Comparison of ENCODE assay signal across 13 cellular contexts in genomic region chr19:11208526-11209471, GRCh38. TPM values are rescaled to one million over a fixed set of nuclear protein-coding genes. Genes with fewer than 3 reads are reported as not detected.
DNase-seq lines count a peak whose midpoint lies in the region; ATAC-seq and TF ChIP-seq lines count a peak whose summit lies in the region.
"Had no signal": no experiment of that assay in that cellular context is flagged by ENCODE, and none has a peak within 500 bp of the region (broad histone marks: within the 10 kb centered on the region; RNA-seq: fewer than 3 reads in every experiment).

No MANE protein-coding gene starts in this region.

- CTCF ChIA-PET in activated CD8-positive, alpha-beta memory T cell treated with anti-CD3 and anti-CD28 coated beads, Interleukin-2, amount 10 ng/mL, durations not matched to agents 7 days and 5 days (lab: Charles Lee), result interaction anchor here (0.7 to 1.9 kb wide), 2 partner anchors 79 to 272 kb away, joined by 4 read pairs; no protein-coding TSS in a partner anchor

- peaks cover 5% of the 10 kb centered on the region for H3K36me3 Mint-ChIP-seq in activated CD8-positive, alpha-beta memory T cell treated with anti-CD3 and anti-CD28 coated beads, Interleukin-2, amount 10 ng/mL, durations not matched to agents 7 days and 5 days

- ATAC-seq in activated CD8-positive, alpha-beta memory T cell treated with anti-CD3 and anti-CD28 coated beads, Interleukin-2, amount 10 ng/mL, durations not matched to agents 7 days and 5 days, result peak; percentile 37
- peak; percentile 43 for ATAC-seq in SK-N-SH treated with all-trans-retinoic acid at 6 μM for 48 hours
- ATAC-seq in omental fat pad (ENCODE audit: low FRiP score), result peak; percentile 19

- no peak overlapping the region for H3K27ac Mint-ChIP-seq in activated CD8-positive, alpha-beta memory T cell treated with anti-CD3 and anti-CD28 coated beads, Interleukin-2, amount 10 ng/mL, durations not matched to agents 7 days and 5 days

- 82 to 89% methylated on average over 36 to 40 of the region's 40 CpGs for WGBS in lower leg skin, 2 donors

- no peaks in the 10 kb centered on the region for H3K4me1 Mint-ChIP-seq in activated CD8-positive, alpha-beta memory T cell treated with anti-CD3 and anti-CD28 coated beads, Interleukin-2, amount 10 ng/mL, durations not matched to agents 7 days and 5 days

- H3K4me3 Mint-ChIP-seq in activated CD8-positive, alpha-beta memory T cell treated with anti-CD3 and anti-CD28 coated beads, Interleukin-2, amount 10 ng/mL, durations not matched to agents 7 days and 5 days, result no peak overlapping the region

- intact Hi-C loops in lower leg skin (cut with DNase I; ENCODE audit: low total_unique reads), result loop anchor here (10.0 kb wide), 1 partner anchor 84 kb away; no protein-coding TSS in a partner anchor

- no peak for TF ChIP-seq CTCF in omental fat pad (IDR thresholded peaks at IDR 0.05)
- TF ChIP-seq CTCF in lower leg skin (IDR thresholded peaks at IDR 0.05), result no peak

- no peak for DNase-seq in activated CD8-positive, alpha-beta memory T cell treated with anti-CD3 and anti-CD28 coated beads, Interleukin-2, amount 10 ng/mL, durations not matched to agents 7 days and 5 days
- DNase-seq in activated CD8-positive, alpha-beta memory T cell treated with anti-CD3 and anti-CD28 coated beads, Interleukin-2, amount 50 U/mL, for 4 hours, result no peak
- DNase-seq in omental fat pad (ENCODE audit: low spot score), result no peak
- no peak for DNase-seq in glomerular visceral epithelial cell (ENCODE audit: extremely low spot score)
- DNase-seq in lower leg skin (ENCODE audit: low spot score in 2 of 2), result no peak
- DNase-seq: aorta; colonic mucosa; MM.1S; NCI-H2171; posterior cingulate gyrus; stimulated activated CD4-positive, alpha-beta T cell treated with anti-CD3 and anti-CD28 coated beads, Interleukin-12 subunit alpha, Interleukin-12 subunit beta, amount 100 ng/mL, for 4 hours; T1000 had no signal

- no peak for TF ChIP-seq POLR2A in lower leg skin (IDR thresholded peaks at IDR 0.05)

- H3K27me3 Mint-ChIP-seq in activated CD8-positive, alpha-beta memory T cell treated with anti-CD3 and anti-CD28 coated beads, Interleukin-2, amount 10 ng/mL, durations not matched to agents 7 days and 5 days, result peaks cover 3% of the 10 kb centered on the region

- H3K9me3 Mint-ChIP-seq in activated CD8-positive, alpha-beta memory T cell treated with anti-CD3 and anti-CD28 coated beads, Interleukin-2, amount 10 ng/mL, durations not matched to agents 7 days and 5 days (ENCODE audit: low read depth), result peaks cover 8% of the 10 kb centered on the region

- no peak overlapping the region for H3K4me3 ChIP-seq in lower leg skin (ENCODE audit: low read depth, poor library complexity, severe bottlenecking)
- H3K4me3 ChIP-seq: colonic mucosa had no signal

TF ChIP-seq in SK-N-SH treated with all-trans-retinoic acid at 6 μM for 48 hours, 23 proteins besides CTCF, POLR2A, EP300 and RAD21:
- TF ChIP-seq PPARA (CRISPR knock-in tag; IDR thresholded peaks at IDR 0.05; ENCODE audit: borderline replicate concordance) (no peak), ISL1 (CRISPR knock-in tag; IDR thresholded peaks at IDR 0.05) (no peak), ZNF565 (CRISPR knock-in tag; conservative IDR thresholded peaks at IDR 0.05; ENCODE audit: low read depth) (no peak), SNAI2 (CRISPR knock-in tag; IDR thresholded peaks at IDR 0.05) (no peak), TCF4 (CRISPR knock-in tag; IDR thresholded peaks at IDR 0.05; ENCODE audit: borderline replicate concordance) (no peak), POU6F1 (CRISPR knock-in tag; IDR thresholded peaks at IDR 0.05; ENCODE audit: borderline replicate concordance, low read depth) (no peak)

RNA-seq across cellular contexts. Expression of gene KANK2, which starts 11.5 kb away (rescaled TPM):
- total RNA-seq in activated CD8-positive, alpha-beta memory T cell treated with anti-CD3 and anti-CD28 coated beads, Interleukin-2, amount 10 ng/mL, durations not matched to agents 7 days and 5 days, result 1 to 10 TPM; 1.8 to 2.3 TPM
- total RNA-seq in omental fat pad (100 to 1,000 TPM; 177 to 383 (median 325) TPM), lower leg skin (100 to 1,000 TPM in 1 of 4 donors, 10 to 100 TPM in 3; 28.7 to 117 (median 77.7) TPM)

RNA-seq across cellular contexts. Expression of gene ANGPTL8, which starts 30.6 kb away (rescaled TPM):
- total RNA-seq in activated CD8-positive, alpha-beta memory T cell treated with anti-CD3 and anti-CD28 coated beads, Interleukin-2, amount 10 ng/mL, durations not matched to agents 7 days and 5 days, result not detected
- total RNA-seq in omental fat pad (1 to 10 TPM; 1.2 to 4.7 (median 2.9) TPM), lower leg skin (not detected)
- total RNA-seq: aorta, colonic mucosa had no signal

RNA-seq across cellular contexts. Expression of gene SPC24, which starts 53.2 kb away (rescaled TPM):
- total RNA-seq in activated CD8-positive, alpha-beta memory T cell treated with anti-CD3 and anti-CD28 coated beads, Interleukin-2, amount 10 ng/mL, durations not matched to agents 7 days and 5 days, result 10 to 100 TPM; 62.8 to 85.5 TPM
- total RNA-seq in omental fat pad (1 to 10 TPM; 1.2 to 2.8 (median 1.5) TPM), lower leg skin (1 to 10 TPM in 2 of 4 donors, under 1 TPM in 2; 0.17 to 8.5 (median 0.82) TPM)

RNA-seq across cellular contexts. Expression of gene DOCK6, which starts 53.5 kb away (rescaled TPM):
- total RNA-seq in activated CD8-positive, alpha-beta memory T cell treated with anti-CD3 and anti-CD28 coated beads, Interleukin-2, amount 10 ng/mL, durations not matched to agents 7 days and 5 days, result under 1 TPM; 0.58 to 0.70 TPM
- 100 to 1,000 TPM in 1 of 4 donors, 10 to 100 TPM in 3; 17.1 to 109 (median 41.4) TPM for total RNA-seq in omental fat pad
- 100 to 1,000 TPM in 1 of 4 donors, 10 to 100 TPM in 3; 63.4 to 102 (median 65.6) TPM for total RNA-seq in lower leg skin

Comparison
In these comparisons a context has a peak if more than half of its experiments do, and no peak if none do; other contexts are left out.
1. RNA of gene KANK2, which starts 11.5 kb away (total RNA-seq): 177 to 383 TPM in omental fat pad and 28.7 to 117 TPM in lower leg skin; 1.8 to 2.3 TPM in activated CD8-positive, alpha-beta memory T cell treated with anti-CD3 and anti-CD28 coated beads, Interleukin-2, amount 10 ng/mL, durations not matched to agents 7 days and 5 days; every median in the first group is over 4 times any median in the second.
2. RNA of gene SPC24, which starts 53.2 kb away (total RNA-seq): 62.8 to 85.5 TPM in activated CD8-positive, alpha-beta memory T cell treated with anti-CD3 and anti-CD28 coated beads, Interleukin-2, amount 10 ng/mL, durations not matched to agents 7 days and 5 days; 1.2 to 2.8 TPM in omental fat pad and 0.17 to 8.5 TPM in lower leg skin; every median in the first group is over 4 times any median in the second.
3. Peak in every context shown above with its lines, with median percentiles within 50 percentile points of each other: ATAC-seq.